ENCODE assay signal across 26 cellular contexts in genomic region chr10:11043446-11044127, GRCh38.
"Had no signal": no experiment of that assay in that cellular context is flagged by ENCODE, and none has a peak within 500 bp of the region (broad histone marks: within the 10 kb centered on the region; RNA-seq: fewer than 3 reads in every experiment).

No MANE protein-coding gene starts in this region.

- H3K36me3 Mint-ChIP-seq: activated naive CD4-positive, alpha-beta T cell treated with anti-CD3 and anti-CD28 coated beads, Interleukin-2, amount 10 ng/mL, durations not matched to agents 7 days and 5 days had no signal

- H3K27ac Mint-ChIP-seq: activated B cell treated with CpG ODN at 0.5 μM for 24 hours; activated CD4-positive, alpha-beta memory T cell treated with anti-CD3 and anti-CD28 coated beads, Interleukin-2, amount 10 ng/mL, durations not matched to agents 7 days and 5 days; activated CD4-positive, alpha-beta T cell treated with anti-CD3 and anti-CD28 coated beads for 36 hours; activated naive CD4-positive, alpha-beta T cell treated with anti-CD3 and anti-CD28 coated beads, Interleukin-2, amount 10 ng/mL, durations not matched to agents 7 days and 5 days; activated naive CD8-positive, alpha-beta T cell treated with anti-CD3 and anti-CD28 coated beads for 36 hours; activated T-cell treated with anti-CD3 and anti-CD28 coated beads, Interleukin-2, amount 50 U/mL, for 72 hours; activated T-helper 2 cell treated with anti-CD3 and anti-CD28 coated beads, Interferon-gamma antibody, Interleukin-2, Interleukin-4, amounts not matched to agents 10 μg/mL and 5 μg/mL and 100 μg/mL, durations not matched to agents 14 hours and 24 hours and 36 hours; T-helper 17 cell had no signal

- H3K4me3 Mint-ChIP-seq: activated B cell treated with CpG ODN at 0.5 μM for 24 hours; activated CD4-positive, alpha-beta memory T cell treated with anti-CD3 and anti-CD28 coated beads, Interleukin-2, amount 10 ng/mL, durations not matched to agents 7 days and 5 days; activated CD4-positive, alpha-beta T cell treated with anti-CD3 and anti-CD28 coated beads for 36 hours; activated naive CD4-positive, alpha-beta T cell treated with anti-CD3 and anti-CD28 coated beads, Interleukin-2, amount 10 ng/mL, durations not matched to agents 7 days and 5 days; activated naive CD8-positive, alpha-beta T cell treated with anti-CD3 and anti-CD28 coated beads for 36 hours; activated T-cell treated with anti-CD3 and anti-CD28 coated beads, Interleukin-2, amount 50 U/mL, for 72 hours; central memory CD8-positive, alpha-beta T cell; T-helper 17 cell had no signal

- H3K4me1 ChIP-seq: breast epithelium had no signal

- DNase-seq: activated B cell treated with CpG ODN at 0.5 μM for 24 hours; activated CD4-positive, alpha-beta memory T cell treated with anti-CD3 and anti-CD28 coated beads, Interleukin-2, amount 10 ng/mL, durations not matched to agents 7 days and 5 days; activated CD4-positive, alpha-beta T cell treated with anti-CD3 and anti-CD28 coated beads for 36 hours; activated CD4-positive, alpha-beta T cell treated with anti-CD3 and anti-CD28 coated beads, Interleukin-2, amount 50 U/mL, for 1 hour; activated gamma-delta T cell treated with Interleukin-2 at 50 U/mL for 16 hours; activated naive CD4-positive, alpha-beta T cell treated with anti-CD3 and anti-CD28 coated beads, Interleukin-2, amount 10 ng/mL, durations not matched to agents 7 days and 5 days; activated naive CD8-positive, alpha-beta T cell treated with anti-CD3 and anti-CD28 coated beads for 36 hours; activated T-cell treated with anti-CD3 and anti-CD28 coated beads for 4 hours; activated T-cell treated with anti-CD3 and anti-CD28 coated beads, Interleukin-2, amount 50 U/mL, for 72 hours; Karpas-422; MM.1S; NCI-H1105; NCI-H1436; NCI-H1694 treated with DMSO at 0.1 percent for 48 hours; NCI-H2029 treated with DMSO at 0.1 percent for 48 hours; NCI-H510A treated with DMSO at 0.1 percent for 48 hours; NCI-H69; NK-92 treated with Interleukin-12 subunit alpha and Interleukin-12 subunit beta, amount 100 ng/mL, for 24 hours; SHP77 treated with DMSO at 0.1 percent for 48 hours; T-helper 17 cell; T-helper 9 cell had no signal

- H3K27ac ChIP-seq: breast epithelium, RWPE1 had no signal

- H3K27me3 Mint-ChIP-seq: activated CD4-positive, alpha-beta T cell treated with anti-CD3 and anti-CD28 coated beads for 36 hours had no signal

- H3K36me3 ChIP-seq: breast epithelium had no signal

- ATAC-seq: activated CD4-positive, alpha-beta T cell treated with anti-CD3 and anti-CD28 coated beads for 36 hours; activated T-cell treated with anti-CD3 and anti-CD28 coated beads, Interleukin-2, amount 50 U/mL, for 72 hours; Panc1; T-helper 17 cell had no signal

- H3K4me3 ChIP-seq: breast epithelium had no signal

- H3K9me3 Mint-ChIP-seq: activated B cell treated with CpG ODN at 0.5 μM for 24 hours; activated CD4-positive, alpha-beta memory T cell treated with anti-CD3 and anti-CD28 coated beads, Interleukin-2, amount 10 ng/mL, durations not matched to agents 7 days and 5 days; activated naive CD4-positive, alpha-beta T cell treated with anti-CD3 and anti-CD28 coated beads, Interleukin-2, amount 10 ng/mL, durations not matched to agents 7 days and 5 days; activated naive CD8-positive, alpha-beta T cell treated with anti-CD3 and anti-CD28 coated beads for 36 hours; activated T-cell treated with anti-CD3 and anti-CD28 coated beads, Interleukin-2, amount 50 U/mL, for 72 hours; activated T-helper 2 cell treated with anti-CD3 and anti-CD28 coated beads, Interferon-gamma antibody, Interleukin-2, Interleukin-4, amounts not matched to agents 10 μg/mL and 5 μg/mL and 100 μg/mL, durations not matched to agents 14 hours and 24 hours and 36 hours; central memory CD8-positive, alpha-beta T cell had no signal

- H3K9me3 ChIP-seq: breast epithelium had no signal

- H3K27me3 ChIP-seq: breast epithelium had no signal

- H3K4me1 Mint-ChIP-seq: activated B cell treated with CpG ODN at 0.5 μM for 24 hours; activated CD4-positive, alpha-beta memory T cell treated with anti-CD3 and anti-CD28 coated beads, Interleukin-2, amount 10 ng/mL, durations not matched to agents 7 days and 5 days; activated CD4-positive, alpha-beta T cell treated with anti-CD3 and anti-CD28 coated beads for 36 hours; activated naive CD4-positive, alpha-beta T cell treated with anti-CD3 and anti-CD28 coated beads, Interleukin-2, amount 10 ng/mL, durations not matched to agents 7 days and 5 days; activated naive CD8-positive, alpha-beta T cell treated with anti-CD3 and anti-CD28 coated beads for 36 hours; central memory CD8-positive, alpha-beta T cell; T-helper 17 cell had no signal
